7 cellular contexts compared by ENCODE assay signal in genomic region chr6:111361648-111362047, GRCh38.
DNase-seq lines count a peak whose midpoint lies in the region; ATAC-seq and TF ChIP-seq lines count a peak whose summit lies in the region.

No MANE protein-coding gene starts in this region.

- H3K4me3 ChIP-seq in body of pancreas (no peak overlapping the region), kidney epithelial cell (ENCODE audit: low read depth, low read length) (no peak overlapping the region), uterus (no peak overlapping the region)

- H3K9me3 ChIP-seq in body of pancreas (no peaks in the 10 kb centered on the region), uterus (no peaks in the 10 kb centered on the region)

- peak; percentile 8 for DNase-seq in GDM1 (lab: John Stamatoyannopoulos, UW)
- DNase-seq in NCI-H1048 (lab: John Stamatoyannopoulos, UW), result peak; percentile 9
- peak in 3 of 4 donors; percentile 22 to 35 (median 27) for DNase-seq in body of pancreas
- no peak for DNase-seq in kidney epithelial cell (ENCODE audit: low read depth)
- no peak for DNase-seq in uterus
- no peak for DNase-seq in NCI-H1436 (lab: John Stamatoyannopoulos, UW)
- DNase-seq in effector CD4-positive, alpha-beta T cell, result no peak

- H3K27ac ChIP-seq in body of pancreas (no peak overlapping the region), uterus (no peak overlapping the region)

- H3K27me3 ChIP-seq in body of pancreas (no peaks in the 10 kb centered on the region), kidney epithelial cell (ENCODE audit: control insufficient read depth, insufficient read depth, low read length) (no peaks in the 10 kb centered on the region), uterus (no peaks in the 10 kb centered on the region)

- WGBS in body of pancreas, 2 donors, result 57 to 59% methylated on average over 5 of the region's 5 CpGs

- peaks cover 11% of the 10 kb centered on the region for H3K4me1 ChIP-seq in body of pancreas
- H3K4me1 ChIP-seq in uterus, result no peaks in the 10 kb centered on the region

- peak in 6 of 7 experiments; percentile 14 to 47 (median 39) for TF ChIP-seq CTCF in body of pancreas (IDR thresholded peaks at IDR 0.05)
- peak; percentile 48 for TF ChIP-seq CTCF in kidney epithelial cell (IDR thresholded peaks at IDR 0.05; ENCODE audit: insufficient read depth, low read length, poor library complexity, severe bottlenecking)
- peak; percentile 25 to 50 (median 36) for TF ChIP-seq CTCF in uterus (IDR thresholded peaks at IDR 0.05)

- TF ChIP-seq POLR2A in body of pancreas (IDR thresholded peaks at IDR 0.05) (no peak), uterus (IDR thresholded peaks at IDR 0.05) (no peak)

- no peak for ATAC-seq in body of pancreas

- H3K36me3 ChIP-seq in body of pancreas (replicated peaks in 1 of 2; ENCODE audit: insufficient read depth in 1 of 2, low read depth in 2 of 2) (no peaks in the 10 kb centered on the region), kidney epithelial cell (ENCODE audit: control insufficient read depth, insufficient read depth, low read length) (no peaks in the 10 kb centered on the region), uterus (no peaks in the 10 kb centered on the region)

- intact Hi-C loops in body of pancreas (cut with DNase I), result no loop called here
- intact Hi-C loops in uterus (cut with DNase I; ENCODE audit: low total_unique reads), result no loop called here

Comparison
In these comparisons a context has a peak if more than half of its experiments do, and no peak if none do; other contexts are left out.
1. DNase-seq: peak in GDM1 (single experiment), NCI-H1048 (single experiment) and body of pancreas (3 of 4); none in kidney epithelial cell (single experiment), uterus (0 of 2), NCI-H1436 (single experiment) and effector CD4-positive, alpha-beta T cell (single experiment).
2. Peak in every context shown above with its lines, with median percentiles within 50 percentile points of each other: CTCF ChIP-seq.